Comparison of ENCODE assay signal across 18 cellular contexts in genomic region chr17:76944477-76944876, GRCh38.
"Had no signal": no experiment of that assay in that cellular context is flagged by ENCODE, and none has a peak within 500 bp of the region (broad histone marks: within the 10 kb centered on the region; RNA-seq: fewer than 3 reads in every experiment).

No MANE protein-coding gene starts in this region.

- H3K9me3 Mint-ChIP-seq: IgD-negative memory B cell had no signal

- H3K9ac ChIP-seq: KMS-11 had no signal

- H3K4me3 Mint-ChIP-seq: IgD-negative memory B cell had no signal

- H3K36me3 Mint-ChIP-seq: IgD-negative memory B cell had no signal

- H3K4me1 ChIP-seq: SJSA1 had no signal

- H3K9me3 ChIP-seq: SJSA1 had no signal

- DNase-seq: Kasumi-1, MM.1S, NCI-H1092 treated with DMSO at 0.1 percent for 48 hours, NCI-H187, NCI-H2029, NCI-H226, NCI-H446, NCI-H510A, NCI-H524 treated with DMSO at 0.1 percent for 48 hours, Right ventricle myocardium superior, RPMI8226, SIG-M5 had no signal

- ATAC-seq: HepG2 had no signal

- H3K4me3 ChIP-seq: K562, SJSA1, SK-N-MC had no signal

- H3K27me3 ChIP-seq: SJSA1 had no signal

- H3K4me2 ChIP-seq: KMS-11 had no signal

- H3K27ac ChIP-seq: KMS-11, SJSA1, SK-N-MC had no signal
